1 cellular context compared by ENCODE assay signal in the genomic region with DNA sequence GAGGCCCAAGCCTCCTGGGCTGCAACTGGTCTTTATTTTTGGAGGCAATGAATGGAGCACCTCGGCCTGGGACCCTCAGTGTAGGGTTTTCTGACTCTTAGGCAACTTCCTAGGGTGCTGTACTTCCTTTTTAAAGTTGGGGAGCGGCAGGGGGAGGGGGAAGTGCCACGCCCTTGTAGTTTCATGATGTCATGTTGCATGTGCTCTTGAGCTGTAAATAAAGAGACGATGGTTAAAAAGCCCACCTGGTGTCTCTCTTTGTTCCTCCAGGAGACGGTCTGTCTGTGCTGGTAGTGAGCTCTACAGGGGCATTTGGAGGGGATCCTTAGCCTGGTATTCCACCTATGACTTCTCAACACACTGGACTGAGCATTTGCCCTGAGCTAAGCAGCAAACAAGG.
TF ChIP-seq lines count a peak whose summit lies in the region.

No MANE protein-coding gene starts in this region.

TF ChIP-seq in H1, 55 proteins besides CTCF, POLR2A, EP300 and RAD21:
- no peak for TF ChIP-seq TAF1 (IDR thresholded peaks at IDR 0.05; ENCODE audit: low read depth, low read length)
- TF ChIP-seq, protein P1, sequence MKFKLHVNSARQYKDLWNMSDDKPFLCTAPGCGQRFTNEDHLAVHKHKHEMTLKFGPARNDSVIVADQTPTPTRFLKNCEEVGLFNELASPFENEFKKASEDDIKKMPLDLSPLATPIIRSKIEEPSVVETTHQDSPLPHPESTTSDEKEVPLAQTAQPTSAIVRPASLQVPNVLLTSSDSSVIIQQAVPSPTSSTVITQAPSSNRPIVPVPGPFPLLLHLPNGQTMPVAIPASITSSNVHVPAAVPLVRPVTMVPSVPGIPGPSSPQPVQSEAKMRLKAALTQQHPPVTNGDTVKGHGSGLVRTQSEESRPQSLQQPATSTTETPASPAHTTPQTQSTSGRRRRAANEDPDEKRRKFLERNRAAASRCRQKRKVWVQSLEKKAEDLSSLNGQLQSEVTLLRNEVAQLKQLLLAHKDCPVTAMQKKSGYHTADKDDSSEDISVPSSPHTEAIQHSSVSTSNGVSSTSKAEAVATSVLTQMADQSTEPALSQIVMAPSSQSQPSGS (IDR thresholded peaks at IDR 0.05; ENCODE audit: low read length) = 0 out of 2 replicates have a peak, but pooled peaks have one; percentile 77
- TF ChIP-seq, protein P2, sequence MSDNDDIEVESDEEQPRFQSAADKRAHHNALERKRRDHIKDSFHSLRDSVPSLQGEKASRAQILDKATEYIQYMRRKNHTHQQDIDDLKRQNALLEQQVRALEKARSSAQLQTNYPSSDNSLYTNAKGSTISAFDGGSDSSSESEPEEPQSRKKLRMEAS (IDR thresholded peaks at IDR 0.05) = 0 out of 2 replicates have a peak, but pooled peaks have one; percentile 36
